27 cellular contexts compared by ENCODE assay signal in the genomic region with DNA sequence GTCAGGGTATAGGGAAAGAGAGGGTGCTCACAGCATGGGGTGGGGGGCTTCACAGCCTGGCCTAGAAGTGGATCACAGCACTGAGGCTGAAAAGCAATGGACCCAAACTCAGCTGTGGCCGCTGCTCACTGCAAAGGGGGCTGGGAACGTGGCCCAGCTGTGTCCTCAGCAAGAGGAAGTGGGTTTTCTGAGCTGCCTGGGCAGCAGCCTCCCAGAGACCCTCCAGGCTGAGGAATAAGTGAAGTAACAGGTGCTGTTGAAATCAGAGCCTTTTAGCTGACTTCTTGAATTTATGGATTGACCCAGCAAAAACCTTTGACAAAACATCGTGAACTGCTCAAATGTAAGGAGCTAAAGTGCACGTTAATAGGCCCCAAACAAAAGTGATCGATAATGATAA.
"Had no signal": no experiment of that assay in that cellular context is flagged by ENCODE, and none has a peak within 500 bp of the region (broad histone marks: within the 10 kb centered on the region; RNA-seq: fewer than 3 reads in every experiment).

No MANE protein-coding gene starts in this region.

- H3K36me3 ChIP-seq: adrenal gland, neutrophil, stomach, thyroid gland, upper lobe of left lung, WERI-Rb-1 had no signal

- H3K27me3 ChIP-seq: adrenal gland, body of pancreas, stomach, thyroid gland, upper lobe of left lung had no signal

- H3K27ac ChIP-seq: adrenal gland, body of pancreas, neutrophil, skin epidermis, stomach, thyroid gland, upper lobe of left lung, WERI-Rb-1 had no signal

- ATAC-seq: activated CD4-positive, CD25-positive, alpha-beta regulatory T cell treated with anti-CD3 and anti-CD28 coated beads, Interleukin-2, amount 50 U/mL, for 24 hours; body of pancreas; natural killer cell treated with Interleukin-12 subunit alpha and Interleukin-12 subunit beta and Interleukin-15 and Interleukin-18, amount 100 ng/mL, for 72 hours had no signal

- H3K27me3 Mint-ChIP-seq: activated naive CD8-positive, alpha-beta T cell treated with anti-CD3 and anti-CD28 coated beads for 36 hours; stimulated activated memory B cell treated with anti-CD40 and anti-IgM and Interleukin-4, amounts not matched to agents 10 μg/mL and 1 μg/mL and 100 μg/mL, for 72 hours had no signal

- H3K9me3 Mint-ChIP-seq: activated naive CD4-positive, alpha-beta T cell treated with anti-CD3 and anti-CD28 coated beads for 36 hours; activated naive CD8-positive, alpha-beta T cell treated with anti-CD3 and anti-CD28 coated beads for 36 hours; natural killer cell treated with Interleukin-12 subunit alpha and Interleukin-12 subunit beta and Interleukin-15 and Interleukin-18, amount 100 ng/mL, for 72 hours; stimulated activated memory B cell treated with anti-CD40 and anti-IgM and Interleukin-4, amounts not matched to agents 10 μg/mL and 1 μg/mL and 100 μg/mL, for 72 hours had no signal

- H3K4me3 Mint-ChIP-seq: activated naive CD4-positive, alpha-beta T cell treated with anti-CD3 and anti-CD28 coated beads for 36 hours; activated naive CD8-positive, alpha-beta T cell treated with anti-CD3 and anti-CD28 coated beads for 36 hours; natural killer cell treated with Interleukin-12 subunit alpha and Interleukin-12 subunit beta and Interleukin-15 and Interleukin-18, amount 100 ng/mL, for 72 hours; stimulated activated memory B cell treated with anti-CD40 and anti-IgM and Interleukin-4, amounts not matched to agents 10 μg/mL and 1 μg/mL and 100 μg/mL, for 72 hours; T-helper 17 cell had no signal

- DNase-seq: activated CD4-positive, alpha-beta T cell treated with anti-CD3 and anti-CD28 coated beads for 48 hours; activated CD4-positive, alpha-beta T cell treated with anti-CD3 and anti-CD28 coated beads, Interleukin-2, amount 50 U/mL, for 48 hours; activated naive CD4-positive, alpha-beta T cell treated with anti-CD3 and anti-CD28 coated beads for 36 hours; activated naive CD8-positive, alpha-beta T cell treated with anti-CD3 and anti-CD28 coated beads for 36 hours; activated T-cell treated with anti-CD3 and anti-CD28 coated beads, Interleukin-2, amount 50 U/mL, for 48 hours; aorta; body of pancreas; effector CD8-positive, alpha-beta T cell; glutamatergic neuron; left ventricle myocardium superior; stimulated activated CD4-positive, alpha-beta T cell treated with anti-CD3 and anti-CD28 coated beads, Interleukin-12 subunit alpha, Interleukin-12 subunit beta, amount 100 ng/mL, for 4 hours; stimulated activated CD4-positive, alpha-beta T cell treated with anti-CD3 and anti-CD28 coated beads, Interleukin-4, amount 100 ng/mL, for 4 hours; stimulated activated CD8-positive, alpha-beta memory T cell treated with anti-CD3 and anti-CD28 coated beads, Interleukin-4, amount 100 ng/mL, for 48 hours; stomach; T-helper 17 cell; T1000; thyroid gland; upper lobe of left lung; WERI-Rb-1 had no signal

- H3K4me1 ChIP-seq: adrenal gland, body of pancreas, stomach, thyroid gland, upper lobe of left lung had no signal

- H3K27ac Mint-ChIP-seq: activated naive CD4-positive, alpha-beta T cell treated with anti-CD3 and anti-CD28 coated beads for 36 hours; activated naive CD8-positive, alpha-beta T cell treated with anti-CD3 and anti-CD28 coated beads for 36 hours; natural killer cell treated with Interleukin-12 subunit alpha and Interleukin-12 subunit beta and Interleukin-15 and Interleukin-18, amount 100 ng/mL, for 72 hours; progenitor cell of endocrine pancreas; stimulated activated memory B cell treated with anti-CD40 and anti-IgM and Interleukin-4, amounts not matched to agents 10 μg/mL and 1 μg/mL and 100 μg/mL, for 72 hours had no signal

- H3K4me3 ChIP-seq: adrenal gland, body of pancreas, mucosa of descending colon, skin epidermis, stomach, thyroid gland, upper lobe of left lung had no signal

- H3K36me3 Mint-ChIP-seq: activated naive CD8-positive, alpha-beta T cell treated with anti-CD3 and anti-CD28 coated beads for 36 hours; natural killer cell treated with Interleukin-12 subunit alpha and Interleukin-12 subunit beta and Interleukin-15 and Interleukin-18, amount 100 ng/mL, for 72 hours; stimulated activated memory B cell treated with anti-CD40 and anti-IgM and Interleukin-4, amounts not matched to agents 10 μg/mL and 1 μg/mL and 100 μg/mL, for 72 hours had no signal

- H3K9me3 ChIP-seq: adrenal gland, body of pancreas, mucosa of descending colon, neutrophil, stomach, thyroid gland, upper lobe of left lung had no signal
